Comparison of ENCODE assay signal across 35 cellular contexts in the genomic region with DNA sequence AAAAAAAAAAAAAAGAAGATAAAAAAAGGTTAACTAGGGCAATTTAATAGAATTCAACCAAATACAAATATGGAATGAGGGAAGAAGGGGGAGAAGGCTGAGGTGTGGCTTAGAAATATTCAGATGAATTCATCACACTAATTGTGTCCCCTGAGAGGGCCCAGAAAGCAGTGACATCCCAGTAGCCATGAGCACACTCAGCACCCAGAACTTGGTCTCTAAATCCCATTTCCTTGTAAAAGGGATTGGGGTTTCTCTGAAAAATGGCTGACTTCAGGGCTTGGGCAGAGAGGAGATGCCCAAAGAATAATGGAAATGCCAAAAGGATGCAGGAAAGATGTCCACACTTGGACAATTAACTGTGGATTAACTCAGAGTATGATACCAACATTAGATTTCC. TPM values are rescaled to one million over a fixed set of nuclear protein-coding genes. Genes with fewer than 3 reads are reported as not detected.
"Had no signal": no experiment of that assay in that cellular context is flagged by ENCODE, and none has a peak within 500 bp of the region (broad histone marks: within the 10 kb centered on the region; RNA-seq: fewer than 3 reads in every experiment).

No MANE protein-coding gene starts in this region.

- H3K9me3 ChIP-seq: adrenal gland, body of pancreas had no signal

- ATAC-seq: activated CD8-positive, alpha-beta T cell treated with anti-CD3 and anti-CD28 coated beads for 36 hours; activated naive CD4-positive, alpha-beta T cell treated with anti-CD3 and anti-CD28 coated beads, Interleukin-2, amount 50 U/mL, for 72 hours; activated T-cell treated with anti-CD3 and anti-CD28 coated beads, Interleukin-2, amount 50 U/mL, for 4 hours; activated T-cell treated with anti-CD3 and anti-CD28 coated beads, Interleukin-2, amount 50 U/mL, for 72 hours; activated T-helper 17 cell treated with anti-CD3 and anti-CD28 coated beads, Interleukin-2, amount 50 U/mL, for 72 hours; body of pancreas had no signal

- H3K27ac ChIP-seq: adrenal gland, body of pancreas, brain microvascular endothelial cell, breast epithelium, VCaP had no signal

- H3K27me3 ChIP-seq: adrenal gland, body of pancreas, brain microvascular endothelial cell, breast epithelium had no signal

- DNase-seq: activated B cell treated with CpG ODN at 0.5 μM for 24 hours; activated CD4-positive, alpha-beta memory T cell treated with anti-CD3 and anti-CD28 coated beads for 36 hours; activated CD4-positive, alpha-beta T cell treated with anti-CD3 and anti-CD28 coated beads for 4 hours; activated CD4-positive, alpha-beta T cell treated with anti-CD3 and anti-CD28 coated beads, Interleukin-2, amount 10 ng/mL, durations not matched to agents 24 days and 14 days; activated CD4-positive, alpha-beta T cell treated with anti-CD3 and anti-CD28 coated beads, Interleukin-2, amount 50 U/mL, for 1 hour; activated CD4-positive, alpha-beta T cell treated with anti-CD3 and anti-CD28 coated beads, Interleukin-2, amount 50 U/mL, for 4 hours; activated CD4-positive, CD25-positive, alpha-beta regulatory T cell treated with anti-CD3 and anti-CD28 coated beads, Interleukin-2, amount 50 U/mL, for 72 hours; activated CD8-positive, alpha-beta memory T cell treated with anti-CD3 and anti-CD28 coated beads, Interleukin-2, amount 50 U/mL, for 4 hours; activated CD8-positive, alpha-beta T cell treated with anti-CD3 and anti-CD28 coated beads for 36 hours; activated effector memory CD4-positive, alpha-beta T cell treated with anti-CD3 and anti-CD28 coated beads, Interleukin-2, amount 50 U/mL, for 16 hours; activated gamma-delta T cell treated with Interleukin-2 at 50 U/mL for 16 hours; activated naive CD4-positive, alpha-beta T cell; activated naive CD4-positive, alpha-beta T cell treated with anti-CD3 and anti-CD28 coated beads for 36 hours; activated naive CD4-positive, alpha-beta T cell treated with anti-CD3 and anti-CD28 coated beads, Interleukin-2, amount 50 U/mL, for 16 hours; activated naive CD8-positive, alpha-beta T cell treated with anti-CD3 and anti-CD28 coated beads for 36 hours; activated T-cell treated with anti-CD3 and anti-CD28 coated beads for 4 hours; activated T-cell treated with anti-CD3 and anti-CD28 coated beads, Interleukin-2, amount 50 U/mL, for 1 hour; activated T-cell treated with anti-CD3 and anti-CD28 coated beads, Interleukin-2, amount 50 U/mL, for 4 hours; activated T-cell treated with anti-CD3 and anti-CD28 coated beads, Interleukin-2, amount 50 U/mL, for 72 hours; adrenal gland; amniotic stem cell; aorta; body of pancreas; brain microvascular endothelial cell; central memory CD4-positive, alpha-beta T cell; T-helper 1 cell; T-helper 2 cell; T-helper 9 cell had no signal

- H3K4me3 ChIP-seq: adrenal gland, body of pancreas, breast epithelium had no signal

- FAIRE-seq: astrocyte, TTC549 had no signal

- H3K36me3 ChIP-seq: adrenal gland, brain microvascular endothelial cell, breast epithelium had no signal

RNA-seq across cellular contexts. Expression of a gene that starts 12.4 kb away (rescaled TPM):
- total RNA-seq: activated B cell treated with CpG ODN at 0.5 μM for 24 hours had no signal

RNA-seq across cellular contexts. Expression of a gene that starts 26.4 kb away (rescaled TPM):
- total RNA-seq: activated B cell treated with CpG ODN at 0.5 μM for 24 hours; activated CD4-positive, alpha-beta memory T cell treated with anti-CD3 and anti-CD28 coated beads for 36 hours; activated CD4-positive, alpha-beta T cell treated with anti-CD3 and anti-CD28 coated beads, Interleukin-2, amount 10 ng/mL, durations not matched to agents 24 days and 14 days; activated CD8-positive, alpha-beta memory T cell treated with anti-CD3 and anti-CD28 coated beads for 36 hours; activated CD8-positive, alpha-beta T cell treated with anti-CD3 and anti-CD28 coated beads for 36 hours; activated naive CD4-positive, alpha-beta T cell treated with anti-CD3 and anti-CD28 coated beads for 36 hours; activated naive CD4-positive, alpha-beta T cell treated with anti-CD3 and anti-CD28 coated beads, Interleukin-2, amount 50 U/mL, for 72 hours; activated naive CD8-positive, alpha-beta T cell treated with anti-CD3 and anti-CD28 coated beads for 36 hours; activated T-cell treated with anti-CD3 and anti-CD28 coated beads, Interleukin-2, amount 50 U/mL, for 4 hours; activated T-cell treated with anti-CD3 and anti-CD28 coated beads, Interleukin-2, amount 50 U/mL, for 72 hours; activated T-helper 17 cell treated with anti-CD3 and anti-CD28 coated beads, Interleukin-2, amount 50 U/mL, for 72 hours; adrenal gland; aorta; astrocyte; body of pancreas; breast epithelium had no signal
- polyA plus RNA-seq: adrenal gland, aorta had no signal
